12 cellular contexts compared by ENCODE assay signal in genomic region chr5:68273717-68274409, GRCh38. TPM values are rescaled to one million over a fixed set of nuclear protein-coding genes. Genes with fewer than 3 reads are reported as not detected.
DNase-seq lines count a peak whose midpoint lies in the region; ATAC-seq and TF ChIP-seq lines count a peak whose summit lies in the region.
"Had no signal": no experiment of that assay in that cellular context is flagged by ENCODE, and none has a peak within 500 bp of the region (broad histone marks: within the 10 kb centered on the region; RNA-seq: fewer than 3 reads in every experiment).

No MANE protein-coding gene starts in this region.

- H3K4me1 Mint-ChIP-seq in activated T-cell treated with anti-CD3 and anti-CD28 coated beads, Interleukin-2, amount 50 U/mL, for 24 hours (ENCODE audit: low read depth): peaks cover 89% of the 10 kb centered on the region
- H3K4me1 Mint-ChIP-seq in activated T-cell treated with anti-CD3 and anti-CD28 coated beads, Interleukin-2, amount 50 U/mL, for 4 hours (ENCODE audit: low read depth): peaks cover 88% of the 10 kb centered on the region

- H3K4me2 ChIP-seq in smooth muscle cell: no peak overlapping the region

- peak overlapping the region; percentile 98 for H3K27ac Mint-ChIP-seq in activated T-cell treated with anti-CD3 and anti-CD28 coated beads, Interleukin-2, amount 50 U/mL, for 24 hours
- H3K27ac Mint-ChIP-seq: activated B cell treated with CpG ODN at 0.5 μM for 24 hours had no signal

- H2AFZ ChIP-seq in smooth muscle cell (ENCODE audit: low read depth): no peak overlapping the region

- H3K9ac ChIP-seq in adipocyte (ENCODE audit: low read length) (peak overlapping the region; percentile 47), smooth muscle cell (ENCODE audit: low read depth) (no peak overlapping the region)

- no peaks in the 10 kb centered on the region for H3K27me3 Mint-ChIP-seq in activated T-cell treated with anti-CD3 and anti-CD28 coated beads, Interleukin-2, amount 50 U/mL, for 24 hours
- H3K27me3 Mint-ChIP-seq in activated T-cell treated with anti-CD3 and anti-CD28 coated beads, Interleukin-2, amount 50 U/mL, for 4 hours (ENCODE audit: low read depth): no peaks in the 10 kb centered on the region
- H3K27me3 Mint-ChIP-seq: activated B cell treated with CpG ODN at 0.5 μM for 24 hours; stimulated activated naive CD8-positive, alpha-beta T cell treated with anti-CD3 and anti-CD28 coated beads, Interleukin-15, amount 100 ng/mL, for 72 hours had no signal

- no peak for DNase-seq in activated T-cell treated with anti-CD3 and anti-CD28 coated beads, Interleukin-2, amount 50 U/mL, for 24 hours
- DNase-seq in activated T-cell treated with anti-CD3 and anti-CD28 coated beads, Interleukin-2, amount 50 U/mL, for 4 hours: no peak
- DNase-seq in adipocyte (ENCODE audit: low read depth) (no peak), smooth muscle cell (lab: John Stamatoyannopoulos, UW; ENCODE audit: unreplicated experiment) (no peak), NCI-H510A (lab: John Stamatoyannopoulos, UW) (no peak), GM13976 (ENCODE audit: low spot score) (no peak)
- DNase-seq: activated B cell treated with CpG ODN at 0.5 μM for 24 hours; right lobe of liver; stimulated activated naive CD8-positive, alpha-beta T cell treated with anti-CD3 and anti-CD28 coated beads, Interleukin-15, amount 100 ng/mL, for 72 hours had no signal

- no peaks in the 10 kb centered on the region for H3K9me3 Mint-ChIP-seq in activated T-cell treated with anti-CD3 and anti-CD28 coated beads, Interleukin-2, amount 50 U/mL, for 24 hours
- H3K9me3 Mint-ChIP-seq in activated T-cell treated with anti-CD3 and anti-CD28 coated beads, Interleukin-2, amount 50 U/mL, for 4 hours: no peaks in the 10 kb centered on the region
- H3K9me3 Mint-ChIP-seq: activated B cell treated with CpG ODN at 0.5 μM for 24 hours; stimulated activated naive CD8-positive, alpha-beta T cell treated with anti-CD3 and anti-CD28 coated beads, Interleukin-15, amount 100 ng/mL, for 72 hours had no signal

- H3K79me2 ChIP-seq in smooth muscle cell (ENCODE audit: low read depth): peaks cover 25% of the 10 kb centered on the region

- no peak for ATAC-seq in activated T-cell treated with anti-CD3 and anti-CD28 coated beads, Interleukin-2, amount 50 U/mL, for 4 hours
- ATAC-seq in HG02840 (IDR thresholded peaks at IDR 0.05; ENCODE audit: low FRiP score, unreplicated experiment) (peak; percentile 49), HG03457 (IDR thresholded peaks at IDR 0.05; ENCODE audit: unreplicated experiment) (no peak)
- ATAC-seq: K562 had no signal

- H3F3A ChIP-seq in smooth muscle cell (ENCODE audit: low read depth): no peaks in the 10 kb centered on the region

- peak overlapping the region; percentile 21 for H3K27ac ChIP-seq in smooth muscle cell (ENCODE audit: low read depth)
- H3K27ac ChIP-seq: right lobe of liver had no signal

- no peaks in the 10 kb centered on the region for H3K9me3 ChIP-seq in adipocyte (ENCODE audit: control insufficient read depth, low read length)
- no peaks in the 10 kb centered on the region for H3K9me3 ChIP-seq in smooth muscle cell (replicated peaks; ENCODE audit: low read depth)
- H3K9me3 ChIP-seq: right lobe of liver had no signal

- H3K4me1 ChIP-seq in adipocyte (ENCODE audit: control insufficient read depth, insufficient read depth, low read length) (peaks cover 72% of the 10 kb centered on the region), smooth muscle cell (ENCODE audit: low read depth) (peaks cover 9% of the 10 kb centered on the region)

- H3K27me3 ChIP-seq in adipocyte (replicated peaks; ENCODE audit: control insufficient read depth, insufficient read depth, low read length) (no peaks in the 10 kb centered on the region), smooth muscle cell (ENCODE audit: low read depth) (no peaks in the 10 kb centered on the region)
- H3K27me3 ChIP-seq: right lobe of liver had no signal

- H3K36me3 ChIP-seq in adipocyte (ENCODE audit: control insufficient read depth, insufficient read depth, low read length, severe bottlenecking) (peaks cover 58% of the 10 kb centered on the region), smooth muscle cell (ENCODE audit: low read depth) (no peaks in the 10 kb centered on the region)

- TF ChIP-seq CTCF in smooth muscle cell (IDR thresholded peaks at IDR 0.05; ENCODE audit: borderline replicate concordance, insufficient read depth, poor library complexity, severe bottlenecking): no peak
- no peak for TF ChIP-seq CTCF in GM13976 (IDR thresholded peaks at IDR 0.05; ENCODE audit: borderline replicate concordance, control extremely low read depth, extremely low read depth, insufficient read depth, missing control alignments)

- WGBS in smooth muscle cell (ENCODE audit: low lambda C conversion rate): 74% methylated on average over 3 of the region's 3 CpGs

- no peaks in the 10 kb centered on the region for H4K20me1 ChIP-seq in smooth muscle cell (ENCODE audit: low read depth)

- peaks cover 49% of the 10 kb centered on the region for H3K36me3 Mint-ChIP-seq in activated T-cell treated with anti-CD3 and anti-CD28 coated beads, Interleukin-2, amount 50 U/mL, for 24 hours (ENCODE audit: low read depth)
- peaks cover 35% of the 10 kb centered on the region for H3K36me3 Mint-ChIP-seq in activated T-cell treated with anti-CD3 and anti-CD28 coated beads, Interleukin-2, amount 50 U/mL, for 4 hours (ENCODE audit: insufficient read depth)

- H3K4me3 ChIP-seq in adipocyte (ENCODE audit: low read length) (no peak overlapping the region), smooth muscle cell (no peak overlapping the region)
- H3K4me3 ChIP-seq: K562, right lobe of liver had no signal

- in situ Hi-C loops in GM13976 (cut with MboI; ENCODE audit: low sequenced_read_pairs, unreplicated experiment): no loop called here

- no peak overlapping the region for H3K4me3 Mint-ChIP-seq in activated T-cell treated with anti-CD3 and anti-CD28 coated beads, Interleukin-2, amount 50 U/mL, for 24 hours
- H3K4me3 Mint-ChIP-seq in activated T-cell treated with anti-CD3 and anti-CD28 coated beads, Interleukin-2, amount 50 U/mL, for 4 hours: no peak overlapping the region
- H3K4me3 Mint-ChIP-seq: activated B cell treated with CpG ODN at 0.5 μM for 24 hours had no signal

RNA-seq across cellular contexts. Expression of gene PIK3R1, which starts 58.3 kb away (rescaled TPM):
- 10 to 100 TPM; 21.1 to 23.6 (median 22.5) TPM for total RNA-seq in activated T-cell treated with anti-CD3 and anti-CD28 coated beads, Interleukin-2, amount 50 U/mL, for 4 hours
- total RNA-seq in smooth muscle cell: 33.2 and 63.6 TPM in 2 replicates
- 5.3 and 7.5 TPM in 2 replicates for polyA plus RNA-seq in smooth muscle cell
